11 cellular contexts compared by ENCODE assay signal in genomic region chr4:56681849-56682175, GRCh38. TPM values are rescaled to one million over a fixed set of nuclear protein-coding genes. Genes with fewer than 3 reads are reported as not detected.
DNase-seq lines count a peak whose midpoint lies in the region; ATAC-seq and TF ChIP-seq lines count a peak whose summit lies in the region.
"Had no signal": no experiment of that assay in that cellular context is flagged by ENCODE, and none has a peak within 500 bp of the region (broad histone marks: within the 10 kb centered on the region; RNA-seq: fewer than 3 reads in every experiment).

No MANE protein-coding gene starts in this region.

- H3K9ac ChIP-seq in neuronal stem cell (ENCODE audit: low read depth, low read length, poor library complexity) = no peak overlapping the region

- H3K9me3 ChIP-seq in esophagus squamous epithelium (no peaks in the 10 kb centered on the region), neuronal stem cell (replicated peaks in 1 of 2; ENCODE audit: control insufficient read depth in 2 of 2, insufficient read depth in 1 of 2, low read depth in 1 of 2, low read length in 2 of 2) (no peaks in the 10 kb centered on the region)

- no peaks in the 10 kb centered on the region for H3K9me3 Mint-ChIP-seq in stimulated activated effector memory CD8-positive, alpha-beta T cell treated with anti-CD3 and anti-CD28 coated beads, Interleukin-12 subunit alpha, Interleukin-12 subunit beta, amount 100 ng/mL, for 72 hours
- H3K9me3 Mint-ChIP-seq: activated CD4-positive, alpha-beta memory T cell treated with anti-CD3 and anti-CD28 coated beads, Interleukin-2, amount 10 ng/mL, durations not matched to agents 7 days and 5 days; activated naive CD4-positive, alpha-beta T cell treated with anti-CD3 and anti-CD28 coated beads for 36 hours had no signal

- 36 to 37% methylated on average over 8 to 9 of the region's 9 CpGs for WGBS in esophagus squamous epithelium, 2 donors
- no CpG with 5 or more reads among the region's 9 CpGs for WGBS in neuronal stem cell (ENCODE audit: extremely low coverage in 2 of 2, insufficient read length in 2 of 2, insufficient replicate concordance in 1 of 2), 2 donors

- no peak overlapping the region for H3K4me2 ChIP-seq in neuronal stem cell (ENCODE audit: insufficient read depth, low read length, poor library complexity, severe bottlenecking)

- no peak overlapping the region for H2AK5ac ChIP-seq in neuronal stem cell (ENCODE audit: low read depth, low read length)

- H3K4ac ChIP-seq in neuronal stem cell (ENCODE audit: low read length) = no peak overlapping the region

- no peak overlapping the region for H3K27ac Mint-ChIP-seq in stimulated activated effector memory CD8-positive, alpha-beta T cell treated with anti-CD3 and anti-CD28 coated beads, Interleukin-12 subunit alpha, Interleukin-12 subunit beta, amount 100 ng/mL, for 72 hours
- H3K27ac Mint-ChIP-seq: activated CD4-positive, alpha-beta memory T cell treated with anti-CD3 and anti-CD28 coated beads, Interleukin-2, amount 10 ng/mL, durations not matched to agents 7 days and 5 days; activated naive CD4-positive, alpha-beta T cell treated with anti-CD3 and anti-CD28 coated beads for 36 hours had no signal

- no peak overlapping the region for H2BK5ac ChIP-seq in neuronal stem cell (ENCODE audit: low read length)

- peak overlapping the region; percentile 16 to 46 (median 36) for H3K4me3 ChIP-seq in esophagus squamous epithelium
- no peak overlapping the region for H3K4me3 ChIP-seq in neuronal stem cell (ENCODE audit: low read length in 2 of 2)

- intact Hi-C loops in esophagus squamous epithelium (cut with DNase I) = no loop called here

- H3K4me1 ChIP-seq in esophagus squamous epithelium (peaks cover 5 to 32% (median 9%) of the 10 kb centered on the region in 3 donors), neuronal stem cell (ENCODE audit: control insufficient read depth in 2 of 2, insufficient read depth in 1 of 2, low read depth in 1 of 2, low read length in 2 of 2) (peaks cover 0 to 15% of the 10 kb centered on the region in 2 donors)

- H3K4me3 Mint-ChIP-seq in stimulated activated effector memory CD8-positive, alpha-beta T cell treated with anti-CD3 and anti-CD28 coated beads, Interleukin-12 subunit alpha, Interleukin-12 subunit beta, amount 100 ng/mL, for 72 hours = peak overlapping the region; percentile 49
- H3K4me3 Mint-ChIP-seq: activated CD4-positive, alpha-beta memory T cell treated with anti-CD3 and anti-CD28 coated beads, Interleukin-2, amount 10 ng/mL, durations not matched to agents 7 days and 5 days had no signal

- no peak overlapping the region for H2AFZ ChIP-seq in neuronal stem cell (ENCODE audit: low read length)

- no peak overlapping the region for H3K23ac ChIP-seq in neuronal stem cell (ENCODE audit: low read depth, low read length, poor library complexity)

- H3K14ac ChIP-seq in neuronal stem cell (ENCODE audit: low read length) = no peak overlapping the region

- H3K27me3 ChIP-seq in esophagus squamous epithelium (peaks cover 0 to 3% (median 0%) of the 10 kb centered on the region in 4 donors), neuronal stem cell (ENCODE audit: control insufficient read depth in 3 of 3, insufficient read depth in 3 of 3, low read depth in 1 of 3, low read length in 3 of 3) (peaks cover 0 to 9% (median 0%) of the 10 kb centered on the region in 3 experiments)

- in situ Hi-C loops in KBM-7 (cut with MboI; ENCODE audit: low pct_unique_long_range_greater_than_20kb, low sequenced_read_pairs) = no loop called here

- no peaks in the 10 kb centered on the region for H3K79me1 ChIP-seq in neuronal stem cell (ENCODE audit: low read depth, low read length)

- no peak overlapping the region for H2BK12ac ChIP-seq in neuronal stem cell (ENCODE audit: low read length)

- H3K36me3 ChIP-seq in esophagus squamous epithelium = no peaks in the 10 kb centered on the region
- no peaks in the 10 kb centered on the region for H3K36me3 ChIP-seq in neuronal stem cell (replicated peaks in 1 of 2; ENCODE audit: control insufficient read depth in 2 of 2, insufficient read depth in 2 of 2, low read length in 2 of 2)

- no peak overlapping the region for H2BK15ac ChIP-seq in neuronal stem cell (ENCODE audit: low read length)

- no peak for ATAC-seq in stimulated activated effector memory CD8-positive, alpha-beta T cell treated with anti-CD3 and anti-CD28 coated beads, Interleukin-12 subunit alpha, Interleukin-12 subunit beta, amount 100 ng/mL, for 72 hours

- no peaks in the 10 kb centered on the region for H3K36me3 Mint-ChIP-seq in stimulated activated effector memory CD8-positive, alpha-beta T cell treated with anti-CD3 and anti-CD28 coated beads, Interleukin-12 subunit alpha, Interleukin-12 subunit beta, amount 100 ng/mL, for 72 hours

- no peak for TF ChIP-seq CTCF in esophagus squamous epithelium (IDR thresholded peaks at IDR 0.05)

- no peak overlapping the region for H2BK120ac ChIP-seq in neuronal stem cell (ENCODE audit: low read depth, low read length)

- H3K27ac ChIP-seq in esophagus squamous epithelium = peak overlapping the region; percentile 2 to 84 (median 76)
- no peak overlapping the region for H3K27ac ChIP-seq in neuronal stem cell (replicated peaks; ENCODE audit: low read length)

- no peak for TF ChIP-seq POLR2A in esophagus squamous epithelium (IDR thresholded peaks at IDR 0.05)

- H3K4me1 Mint-ChIP-seq in stimulated activated effector memory CD8-positive, alpha-beta T cell treated with anti-CD3 and anti-CD28 coated beads, Interleukin-12 subunit alpha, Interleukin-12 subunit beta, amount 100 ng/mL, for 72 hours = peaks cover 20% of the 10 kb centered on the region

- no peak overlapping the region for H4K8ac ChIP-seq in neuronal stem cell (ENCODE audit: low read depth, low read length)

- no peak overlapping the region for H3K18ac ChIP-seq in neuronal stem cell (ENCODE audit: low read length)

- no peak overlapping the region for H4K91ac ChIP-seq in neuronal stem cell (ENCODE audit: low read depth, low read length, poor library complexity)

- DNase-seq in DMS53 treated with DMSO at 0.1 percent for 48 hours (lab: John Stamatoyannopoulos, UW; ENCODE audit: unreplicated experiment) (peak; percentile 12), DMS53 (lab: John Stamatoyannopoulos, UW) (no peak), NCI-H460 (ENCODE audit: extremely low read depth, low read depth) (peak; percentile 76), esophagus squamous epithelium (lab: John Stamatoyannopoulos, UW) (no peak), NCI-H146 treated with DMSO at 0.1 percent for 48 hours (lab: John Stamatoyannopoulos, UW; ENCODE audit: unreplicated experiment) (no peak), KBM-7 (no peak), neuronal stem cell (ENCODE audit: low spot score) (no peak)
- DNase-seq in stimulated activated effector memory CD8-positive, alpha-beta T cell treated with anti-CD3 and anti-CD28 coated beads, Interleukin-12 subunit alpha, Interleukin-12 subunit beta, amount 100 ng/mL, for 72 hours (ENCODE audit: low spot score in 2 of 2) = no peak

RNA-seq across cellular contexts. Expression of gene HOPX, which starts 0.7 kb away (rescaled TPM):
- total RNA-seq in NCI-H460 (2014; rRNA removed; shearing (Covaris generic)) = 224 and 235 TPM in 2 replicates
- polyA plus RNA-seq in NCI-H460 (2014; cell fraction: nucleus; rRNA removed) = 108 and 121 TPM in 2 replicates
- total RNA-seq in esophagus squamous epithelium = 100 to 1,000 TPM; 319 to 373 (median 338) TPM
- 1.4 TPM for polyA plus RNA-seq in neuronal stem cell (2013, experiment 1 of 2)
- polyA plus RNA-seq in neuronal stem cell (2013, experiment 2 of 2) = 1.2 TPM
- total RNA-seq: A172 had no signal

Comparison
In these comparisons a context has a peak if more than half of its experiments do, and no peak if none do; other contexts are left out.
1. DNase-seq: peak in DMS53 treated with DMSO at 0.1 percent for 48 hours (single experiment) and NCI-H460 (single experiment); none in DMS53 (single experiment), esophagus squamous epithelium (single experiment), stimulated activated effector memory CD8-positive, alpha-beta T cell treated with anti-CD3 and anti-CD28 coated beads, Interleukin-12 subunit alpha, Interleukin-12 subunit beta, amount 100 ng/mL, for 72 hours (0 of 2), NCI-H146 treated with DMSO at 0.1 percent for 48 hours (single experiment), KBM-7 (single experiment) and neuronal stem cell (single experiment).
2. H3K4me3 ChIP-seq: peak in esophagus squamous epithelium (4 of 4); none in neuronal stem cell (0 of 2).